In genomic region chr10:108348215-108348614, GRCh38 we compare ENCODE assay signal across 19 cellular contexts.
DNase-seq lines count a peak whose midpoint lies in the region; ATAC-seq and TF ChIP-seq lines count a peak whose summit lies in the region.
"Had no signal": no experiment of that assay in that cellular context is flagged by ENCODE, and none has a peak within 500 bp of the region (broad histone marks: within the 10 kb centered on the region; RNA-seq: fewer than 3 reads in every experiment).

No MANE protein-coding gene starts in this region.

- no peak for TF ChIP-seq CTCF in SK-N-SH (IDR thresholded peaks at IDR 0.05)
- TF ChIP-seq CTCF in PC-3 (conservative IDR thresholded peaks at IDR 0.05; ENCODE audit: low read depth, low read length) = no peak

- H3K9me3 ChIP-seq in SK-N-SH = no peaks in the 10 kb centered on the region
- H3K9me3 ChIP-seq in PC-3 (ENCODE audit: low read length) = no peaks in the 10 kb centered on the region
- no peaks in the 10 kb centered on the region for H3K9me3 ChIP-seq in aorta (ENCODE audit: control insufficient read depth, low read length)
- H3K9me3 ChIP-seq: A549, Caco-2 had no signal

- H2AFZ ChIP-seq in SK-N-SH (ENCODE audit: low read depth) (no peak overlapping the region), PC-3 (ENCODE audit: low read length) (no peak overlapping the region)
- H2AFZ ChIP-seq: GM23338 had no signal

- H3K9me2 ChIP-seq in SK-N-SH (no peaks in the 10 kb centered on the region), PC-3 (replicated peaks; ENCODE audit: low read length) (no peaks in the 10 kb centered on the region)

- no peaks in the 10 kb centered on the region for H3K27me3 ChIP-seq in SK-N-SH (ENCODE audit: insufficient read depth)
- H3K27me3 ChIP-seq in PC-3 (ENCODE audit: low read length) = no peaks in the 10 kb centered on the region
- H3K27me3 ChIP-seq in aorta (ENCODE audit: control insufficient read depth in 1 of 2, insufficient read depth in 2 of 2, low read length in 1 of 2) = no peaks in the 10 kb centered on the region

- H3K4me2 ChIP-seq in SK-N-SH = no peak overlapping the region
- H3K4me2 ChIP-seq in PC-3 (ENCODE audit: low read length) = no peak overlapping the region
- H3K4me2 ChIP-seq: A549, GM23338 had no signal

- H3F3A ChIP-seq in SK-N-SH (replicated peaks; ENCODE audit: insufficient read depth) (no peaks in the 10 kb centered on the region), PC-3 (ENCODE audit: low read length, unreplicated experiment) (no peaks in the 10 kb centered on the region)

- H4K20me1 ChIP-seq in SK-N-SH (ENCODE audit: insufficient read depth) (no peaks in the 10 kb centered on the region), PC-3 (ENCODE audit: low read length) (no peaks in the 10 kb centered on the region)

- intact Hi-C loops in PC-3 (cut with micrococcal nuclease) = no loop called here
- intact Hi-C loops in aorta (cut with DNase I) = no loop called here

- CTCF ChIA-PET in SK-N-SH (lab: Yijun Ruan, JAX) = no interaction called here
- CTCF ChIA-PET in PC-3 (lab: Charles Lee) = no interaction called here

- 0 out of 4 replicates have a peak, but pooled peaks of 1 of the 2 experiments have one; percentile 14 for TF ChIP-seq EP300 in SK-N-SH (IDR thresholded peaks at IDR 0.05; ENCODE audit: borderline replicate concordance in 1 of 2, low read depth in 1 of 2, low read length in 1 of 2)

- TF ChIP-seq RAD21 in SK-N-SH (IDR thresholded peaks at IDR 0.05; ENCODE audit: low read length) = no peak

- POLR2A ChIA-PET in SK-N-SH (lab: Yijun Ruan, JAX) = no interaction called here
- POLR2A ChIA-PET in PC-3 (lab: Charles Lee; ENCODE audit: unreplicated experiment) = no interaction called here

- WGBS in SK-N-SH (ENCODE audit: low lambda C conversion rate) = 35% methylated on average over 2 of the region's 2 CpGs
- WGBS in aorta, 2 donors = 60% methylated on average over 2 of the region's 2 CpGs

- no TSS peak for BruUV-seq in PC-3 (replicated peaks; lab: Mats Ljungman, UMichigan)

- no peak overlapping the region for H3K4me3 ChIP-seq in SK-N-SH (ENCODE audit: low read depth in 2 of 2, low read length in 1 of 2)
- H3K4me3 ChIP-seq in PC-3 (ENCODE audit: low read length) = no peak overlapping the region
- H3K4me3 ChIP-seq in aorta (ENCODE audit: low read length in 2 of 2) = no peak overlapping the region
- H3K4me3 ChIP-seq: A549, GM23338 had no signal

- H3K36me3 ChIP-seq in SK-N-SH (replicated peaks in 1 of 2; ENCODE audit: control insufficient read depth in 1 of 2, insufficient read depth in 2 of 2, low read length in 1 of 2) (no peaks in the 10 kb centered on the region), PC-3 (ENCODE audit: low read depth, low read length) (no peaks in the 10 kb centered on the region), aorta (ENCODE audit: control insufficient read depth in 1 of 2, insufficient read depth in 2 of 2, low read length in 1 of 2) (no peaks in the 10 kb centered on the region)

- H3K27ac ChIP-seq in SK-N-SH (ENCODE audit: low read depth in 2 of 2, low read length in 1 of 2) (no peak overlapping the region), PC-3 (ENCODE audit: low read length) (no peak overlapping the region), aorta (ENCODE audit: low read depth in 1 of 2, low read length in 2 of 2) (no peak overlapping the region)
- H3K27ac ChIP-seq: 22Rv1, A549 had no signal

- no peaks in the 10 kb centered on the region for H3K79me2 ChIP-seq in SK-N-SH (ENCODE audit: insufficient read depth)
- no peaks in the 10 kb centered on the region for H3K79me2 ChIP-seq in PC-3 (ENCODE audit: low read length)

- H3K4me1 ChIP-seq in SK-N-SH (ENCODE audit: control insufficient read depth in 1 of 2, insufficient read depth in 2 of 2, low read depth in 1 of 2, low read length in 1 of 2) (no peaks in the 10 kb centered on the region; a peak in 1 of 4 replicates), PC-3 (ENCODE audit: insufficient read depth, low read length) (no peaks in the 10 kb centered on the region), aorta (ENCODE audit: control insufficient read depth in 1 of 2, insufficient read depth in 2 of 2, low read length in 2 of 2) (no peaks in the 10 kb centered on the region)
- H3K4me1 ChIP-seq: A549, Caco-2 had no signal

- no peak for ATAC-seq in PC-3
- no peak for ATAC-seq in aorta (ENCODE audit: low FRiP score)
- no peak for ATAC-seq in HG02623 (IDR thresholded peaks at IDR 0.05; ENCODE audit: unreplicated experiment)
- ATAC-seq: A549, GM23338, HCT116 had no signal

- H3K9ac ChIP-seq in SK-N-SH (no peak overlapping the region), PC-3 (ENCODE audit: low read length) (no peak overlapping the region)

- DNase-seq in A172 (ENCODE audit: low spot score) = peak; percentile 66
- peak; percentile 38 for DNase-seq in HT1080 (ENCODE audit: low read depth)
- DNase-seq in SK-N-SH = no peak
- DNase-seq in amniotic epithelial cell (ENCODE audit: low read depth) = peak; percentile 22
- no peak for DNase-seq in PC-3
- no peak for DNase-seq in aorta
- DNase-seq in NCI-H128 (lab: John Stamatoyannopoulos, UW; ENCODE audit: unreplicated experiment) = no peak
- DNase-seq: C1 segment of cervical spinal cord; Caco-2; CD4-positive, alpha-beta memory T cell; DMS153; DND-41; GF-D8; H9 had no signal

TF ChIP-seq in SK-N-SH, 30 proteins besides CTCF, POLR2A, EP300 and RAD21:
- TF ChIP-seq USF1 (IDR thresholded peaks at IDR 0.05; ENCODE audit: borderline replicate concordance, low read depth) = no peak
- TF ChIP-seq FOSL2 (IDR thresholded peaks at IDR 0.05; ENCODE audit: borderline replicate concordance, low read depth) = peak; percentile 13; the same call in 1 of the 2 replicates
- TF ChIP-seq PBX3 (IDR thresholded peaks at IDR 0.05) = peak; percentile 48; the same call in 1 of the 2 replicates

Comparison
In these comparisons a context has a peak if more than half of its experiments do, and no peak if none do; other contexts are left out.
1. DNase-seq: peak in A172 (single experiment), HT1080 (single experiment) and amniotic epithelial cell (single experiment); none in SK-N-SH (single experiment), PC-3 (single experiment), aorta (0 of 2) and NCI-H128 (single experiment).